6 cellular contexts compared by ENCODE assay signal in the genomic region with DNA sequence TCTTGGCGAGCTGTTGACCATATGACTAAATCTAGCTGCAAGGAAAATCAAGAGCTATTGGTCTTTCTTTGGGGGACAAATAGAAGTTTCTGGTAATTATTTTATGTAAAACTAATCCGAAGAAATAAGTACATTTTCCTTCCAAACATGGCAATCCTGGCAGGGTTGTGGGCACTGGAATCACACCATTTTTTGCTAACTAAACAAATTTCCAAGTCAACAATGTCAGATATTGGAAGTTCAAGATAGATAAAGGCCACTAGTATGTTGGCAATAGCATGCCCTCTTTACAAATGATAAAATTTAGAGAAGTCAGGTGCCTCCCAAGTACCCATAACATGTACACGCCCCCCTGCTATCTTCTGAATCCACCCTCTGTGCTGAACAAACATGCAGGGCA.
"Had no signal": no experiment of that assay in that cellular context is flagged by ENCODE, and none has a peak within 500 bp of the region (broad histone marks: within the 10 kb centered on the region; RNA-seq: fewer than 3 reads in every experiment).

No MANE protein-coding gene starts in this region.

- H3K4me2 ChIP-seq: KMS-11 had no signal

- H3K27ac ChIP-seq: HL-60, KMS-11 had no signal

- DNase-seq: Karpas-422, KBM-7, KG1 had no signal

- H3K9ac ChIP-seq: KMS-11 had no signal

- FAIRE-seq: HTR-8/SVneo had no signal
